2 cellular contexts compared by ENCODE assay signal in genomic region chr15:36172970-36173369, GRCh38.
TF ChIP-seq lines count a peak whose summit lies in the region.

No MANE protein-coding gene starts in this region.

TF ChIP-seq in A549, 52 proteins besides CTCF, POLR2A, EP300 and RAD21 (continued from another document):
- TF ChIP-seq ATOH8 (CRISPR knock-in tag; IDR thresholded peaks at IDR 0.05; ENCODE audit: low read depth) (no peak), POLR2AphosphoS2 (conservative IDR thresholded peaks at IDR 0.05; ENCODE audit: low read length) (no peak), MAX (IDR thresholded peaks at IDR 0.05) (no peak), ELK1 (IDR thresholded peaks at IDR 0.05; ENCODE audit: low read depth, low read length) (no peak), FOSL2 (IDR thresholded peaks at IDR 0.05) (no peak), FOSL2 (CRISPR knock-in tag; IDR thresholded peaks at IDR 0.05) (no peak), NR3C1 (IDR thresholded peaks at IDR 0.05) (no peak), REST (IDR thresholded peaks at IDR 0.05) (no peak), KDM5A (IDR thresholded peaks at IDR 0.05) (no peak), NPAS2 (CRISPR knock-in tag; IDR thresholded peaks at IDR 0.05; ENCODE audit: borderline replicate concordance) (no peak), GATA3 (IDR thresholded peaks at IDR 0.05; ENCODE audit: borderline replicate concordance) (no peak), ZFP36 (IDR thresholded peaks at IDR 0.05; ENCODE audit: borderline replicate concordance, partially characterized antibody) (no peak), SREBF2 (IDR thresholded peaks at IDR 0.05) (no peak)

TF ChIP-seq in GM23338, 12 proteins besides CTCF, POLR2A, EP300 and RAD21 (continued from another document):
- no peak for TF ChIP-seq ZNF462 (CRISPR knock-in tag; IDR thresholded peaks at IDR 0.05)
- no peak for TF ChIP-seq ETS1 (IDR thresholded peaks at IDR 0.05)
- TF ChIP-seq JUNB (IDR thresholded peaks at IDR 0.05; ENCODE audit: unreplicated experiment), result no peak
- no peak for TF ChIP-seq STAT1 (IDR thresholded peaks at IDR 0.05; ENCODE audit: unreplicated experiment)
- no peak for TF ChIP-seq ZNF114 (CRISPR knock-in tag; IDR thresholded peaks at IDR 0.05)
- TF ChIP-seq EZH2phosphoT487 (IDR thresholded peaks at IDR 0.05; ENCODE audit: unreplicated experiment), result no peak
